ENCODE assay signal across 9 cellular contexts in genomic region chrX:19344661-19345060, GRCh38. TPM values are rescaled to one million over a fixed set of nuclear protein-coding genes. Genes with fewer than 3 reads are reported as not detected.
DNase-seq lines count a peak whose midpoint lies in the region; ATAC-seq, FAIRE-seq and TF ChIP-seq lines count a peak whose summit lies in the region.
"Had no signal": no experiment of that assay in that cellular context is flagged by ENCODE, and none has a peak within 500 bp of the region (broad histone marks: within the 10 kb centered on the region; RNA-seq: fewer than 3 reads in every experiment).

No MANE protein-coding gene starts in this region.

- H3K27ac ChIP-seq in kidney (ENCODE audit: low read depth in 2 of 2, low read length in 2 of 2) = peak overlapping the region in 1 of 2 donors; percentile 74
- no peak overlapping the region for H3K27ac ChIP-seq in testis

- H3K4me1 ChIP-seq in kidney (ENCODE audit: control insufficient read depth in 1 of 2, insufficient read depth in 1 of 2, low read depth in 1 of 2, low read length in 2 of 2) = peaks cover 0 to 2% of the 10 kb centered on the region in 2 donors
- H3K4me1 ChIP-seq in testis = no peaks in the 10 kb centered on the region

- H3K27me3 ChIP-seq in testis = no peaks in the 10 kb centered on the region

- POLR2A ChIA-PET in activated CD4-positive, alpha-beta T cell treated with anti-CD3 and anti-CD28 coated beads for 36 hours (lab: Charles Lee) = no interaction called here

- no peak for TF ChIP-seq POLR2A in testis (IDR thresholded peaks at IDR 0.05)

- peaks cover 29% of the 10 kb centered on the region for H3K4me1 Mint-ChIP-seq in activated CD4-positive, alpha-beta T cell treated with anti-CD3 and anti-CD28 coated beads for 36 hours
- H3K4me1 Mint-ChIP-seq in activated T-helper 1 cell treated with anti-CD3 and anti-CD28 coated beads, Interleukin-12 subunit alpha, Interleukin-12 subunit beta, Interleukin-2, Interleukin-4 antibody, amounts not matched to agents 30 ng/mL and 10 ng/mL and 1 ng/mL, durations not matched to agents 14 hours and 24 hours and 36 hours (ENCODE audit: low read depth) = peaks cover 13% of the 10 kb centered on the region

- H3K4me3 ChIP-seq in kidney (ENCODE audit: low read length in 2 of 2) (peak overlapping the region; percentile 82 to 84), testis (peak overlapping the region; percentile 68 to 84)

- WGBS in testis, 2 donors = 4 to 7% methylated on average over 7 to 10 of the region's 10 CpGs

- ATAC-seq in activated CD4-positive, alpha-beta T cell treated with anti-CD3 and anti-CD28 coated beads for 36 hours = no peak
- no peak for ATAC-seq in GM21381 (IDR thresholded peaks at IDR 0.05; ENCODE audit: unreplicated experiment)

- CTCF ChIA-PET in activated CD4-positive, alpha-beta T cell treated with anti-CD3 and anti-CD28 coated beads for 36 hours (lab: Charles Lee) = interaction anchor here (0.7 kb wide), 1 partner anchor 11 kb away, joined by 3 read pairs; no protein-coding TSS in a partner anchor

- no peaks in the 10 kb centered on the region for H3K9me3 ChIP-seq in kidney (ENCODE audit: control insufficient read depth in 1 of 2, low read length in 2 of 2)
- no peaks in the 10 kb centered on the region for H3K9me3 ChIP-seq in testis

- no peak overlapping the region for H3K27ac Mint-ChIP-seq in activated CD4-positive, alpha-beta T cell treated with anti-CD3 and anti-CD28 coated beads for 36 hours
- H3K27ac Mint-ChIP-seq in activated T-helper 1 cell treated with anti-CD3 and anti-CD28 coated beads, Interleukin-12 subunit alpha, Interleukin-12 subunit beta, Interleukin-2, Interleukin-4 antibody, amounts not matched to agents 30 ng/mL and 10 ng/mL and 1 ng/mL, durations not matched to agents 14 hours and 24 hours and 36 hours = peak overlapping the region; percentile 48

- intact Hi-C loops in activated CD4-positive, alpha-beta T cell treated with anti-CD3 and anti-CD28 coated beads for 36 hours (cut with DNase I, micrococcal nuclease) = loop anchor here in 1 of 2 experiments (5.0 to 10.0 kb wide), 3 partner anchors 650 to 1607 kb away; partner anchors contain the start of genes BCLAF3, RS1 and SCML1
- intact Hi-C loops in activated T-helper 1 cell treated with anti-CD3 and anti-CD28 coated beads, Interleukin-12 subunit alpha, Interleukin-12 subunit beta, Interleukin-2, Interleukin-4 antibody, amounts not matched to agents 30 ng/mL and 10 ng/mL and 1 ng/mL, durations not matched to agents 14 hours and 24 hours and 36 hours (cut with micrococcal nuclease) = loop anchor here (5.0 to 10.0 kb wide), 4 partner anchors 650 to 1607 kb away; partner anchors contain the start of genes BCLAF3, RPS6KA3, RS1 and SCML1
- intact Hi-C loops in kidney (cut with DNase I) (no loop called here), testis (cut with DNase I; ENCODE audit: low total_unique reads) (no loop called here)

- H3K36me3 Mint-ChIP-seq in activated CD4-positive, alpha-beta T cell treated with anti-CD3 and anti-CD28 coated beads for 36 hours (ENCODE audit: low read depth) = peaks cover 3% of the 10 kb centered on the region
- H3K36me3 Mint-ChIP-seq in activated T-helper 1 cell treated with anti-CD3 and anti-CD28 coated beads, Interleukin-12 subunit alpha, Interleukin-12 subunit beta, Interleukin-2, Interleukin-4 antibody, amounts not matched to agents 30 ng/mL and 10 ng/mL and 1 ng/mL, durations not matched to agents 14 hours and 24 hours and 36 hours (ENCODE audit: low read depth) = peaks cover 4% of the 10 kb centered on the region

- H3K9me3 Mint-ChIP-seq in activated CD4-positive, alpha-beta T cell treated with anti-CD3 and anti-CD28 coated beads for 36 hours (ENCODE audit: low read depth) = no peaks in the 10 kb centered on the region
- H3K9me3 Mint-ChIP-seq in activated T-helper 1 cell treated with anti-CD3 and anti-CD28 coated beads, Interleukin-12 subunit alpha, Interleukin-12 subunit beta, Interleukin-2, Interleukin-4 antibody, amounts not matched to agents 30 ng/mL and 10 ng/mL and 1 ng/mL, durations not matched to agents 14 hours and 24 hours and 36 hours = no peaks in the 10 kb centered on the region

- no peaks in the 10 kb centered on the region for H3K27me3 Mint-ChIP-seq in activated CD4-positive, alpha-beta T cell treated with anti-CD3 and anti-CD28 coated beads for 36 hours
- no peaks in the 10 kb centered on the region for H3K27me3 Mint-ChIP-seq in activated T-helper 1 cell treated with anti-CD3 and anti-CD28 coated beads, Interleukin-12 subunit alpha, Interleukin-12 subunit beta, Interleukin-2, Interleukin-4 antibody, amounts not matched to agents 30 ng/mL and 10 ng/mL and 1 ng/mL, durations not matched to agents 14 hours and 24 hours and 36 hours (ENCODE audit: insufficient read depth)

- TF ChIP-seq CTCF in kidney (IDR thresholded peaks at IDR 0.05; ENCODE audit: borderline replicate concordance, extremely low read depth, insufficient read depth) (no peak), testis (IDR thresholded peaks at IDR 0.05) (no peak)

- peak overlapping the region; percentile 60 to 71 for H3K9ac ChIP-seq in kidney (ENCODE audit: low read length in 2 of 2)

- H3K36me3 ChIP-seq in kidney (ENCODE audit: control insufficient read depth in 1 of 2, insufficient read depth in 2 of 2, low read length in 2 of 2) (no peaks in the 10 kb centered on the region), testis (ENCODE audit: low read depth, missing control alignments) (no peaks in the 10 kb centered on the region)

- no peak for DNase-seq in activated CD4-positive, alpha-beta T cell treated with anti-CD3 and anti-CD28 coated beads for 36 hours
- no peak for DNase-seq in activated CD4-positive, alpha-beta T cell treated with anti-CD3 and anti-CD28 coated beads, Interleukin-2, amount 50 U/mL, for 4 hours
- no peak for DNase-seq in activated T-helper 1 cell treated with anti-CD3 and anti-CD28 coated beads, Interleukin-12 subunit alpha, Interleukin-12 subunit beta, Interleukin-2, Interleukin-4 antibody, amounts not matched to agents 30 ng/mL and 10 ng/mL and 1 ng/mL, durations not matched to agents 14 hours and 24 hours and 36 hours (ENCODE audit: low spot score)
- DNase-seq in kidney (no peak), testis (no peak), frontal cortex (ENCODE audit: low spot score in 2 of 2) (no peak), retina (no peak)
- DNase-seq: stimulated activated CD4-positive, alpha-beta T cell treated with anti-CD3 and anti-CD28 coated beads, Interleukin-12 subunit alpha, Interleukin-12 subunit beta, amount 100 ng/mL, for 4 hours had no signal

- H3K4me3 Mint-ChIP-seq in activated CD4-positive, alpha-beta T cell treated with anti-CD3 and anti-CD28 coated beads for 36 hours = peak overlapping the region; percentile 79
- peak overlapping the region; percentile 90 for H3K4me3 Mint-ChIP-seq in activated T-helper 1 cell treated with anti-CD3 and anti-CD28 coated beads, Interleukin-12 subunit alpha, Interleukin-12 subunit beta, Interleukin-2, Interleukin-4 antibody, amounts not matched to agents 30 ng/mL and 10 ng/mL and 1 ng/mL, durations not matched to agents 14 hours and 24 hours and 36 hours

- FAIRE-seq in kidney (lab: Jason Lieb, UNC) (no peak), frontal cortex (lab: Jason Lieb, UNC) (no peak)

RNA-seq across cellular contexts. Expression of gene PDHA1, which starts 0.9 kb away (rescaled TPM):
- total RNA-seq in activated CD4-positive, alpha-beta T cell treated with anti-CD3 and anti-CD28 coated beads for 36 hours = 100 to 1,000 TPM; 204 to 217 TPM
- 213 and 218 TPM in 2 replicates for total RNA-seq in activated T-helper 1 cell treated with anti-CD3 and anti-CD28 coated beads, Interleukin-12 subunit alpha, Interleukin-12 subunit beta, Interleukin-2, Interleukin-4 antibody, amounts not matched to agents 30 ng/mL and 10 ng/mL and 1 ng/mL, durations not matched to agents 14 hours and 24 hours and 36 hours
- total RNA-seq in kidney = 206 TPM
- polyA plus RNA-seq in kidney (ENCODE audit: insufficient read depth, low read depth, low replicate concordance) = 526 TPM
- total RNA-seq in testis = 10 to 100 TPM; 45.4 to 69.2 TPM
- 76.9 TPM for polyA plus RNA-seq in testis (ENCODE audit: insufficient read depth, low read depth, low replicate concordance)
- total RNA-seq in frontal cortex = 56.7 TPM
